In genomic region chr21:42079008-42079938, GRCh38 we compare ENCODE assay signal across 26 cellular contexts. TPM values are rescaled to one million over a fixed set of nuclear protein-coding genes. Genes with fewer than 3 reads are reported as not detected.
DNase-seq lines count a peak whose midpoint lies in the region; ATAC-seq and TF ChIP-seq lines count a peak whose summit lies in the region.
"Had no signal": no experiment of that assay in that cellular context is flagged by ENCODE, and none has a peak within 500 bp of the region (broad histone marks: within the 10 kb centered on the region; RNA-seq: fewer than 3 reads in every experiment).

No MANE protein-coding gene starts in this region.

- no peak overlapping the region for H3K27ac Mint-ChIP-seq in chondrocyte (ENCODE audit: unreplicated experiment)
- H3K27ac Mint-ChIP-seq in naive thymus-derived CD8-positive, alpha-beta T cell: peak overlapping the region in 1 of 10 donors; percentile 53
- H3K27ac Mint-ChIP-seq: effector memory CD8-positive, alpha-beta T cell; IgD-negative memory B cell had no signal

- TF ChIP-seq CTCF in chondrocyte (IDR thresholded peaks at IDR 0.05) (no peak), osteoblast (IDR thresholded peaks at IDR 0.05; ENCODE audit: extremely low read depth, low read depth, low read length) (no peak)

- peak; percentile 16 for DNase-seq in DMS153 (lab: John Stamatoyannopoulos, UW)
- no peak for DNase-seq in DMS153 treated with DMSO at 0.1 percent for 48 hours (lab: John Stamatoyannopoulos, UW; ENCODE audit: unreplicated experiment)
- peak; percentile 50 for DNase-seq in HPDE6-E6E7 (ENCODE audit: extremely low spot score)
- DNase-seq in chondrocyte (ENCODE audit: low spot score): peak; percentile 75
- peak; percentile 68 for DNase-seq in osteoblast (ENCODE audit: insufficient read length, low spot score, missing footprints)
- no peak for DNase-seq in naive thymus-derived CD8-positive, alpha-beta T cell
- DNase-seq: activated CD4-positive, alpha-beta T cell treated with anti-CD3 and anti-CD28 coated beads, Interleukin-2, amount 50 U/mL, for 1 hour; AML-193; aorta; effector memory CD8-positive, alpha-beta T cell; heart right ventricle; NCI-H2081; NCI-H510A treated with DMSO at 0.1 percent for 48 hours; SIG-M5; stimulated activated naive CD4-positive, alpha-beta T cell; T-helper 1 cell had no signal

- H3K36me3 ChIP-seq in osteoblast (ENCODE audit: insufficient read depth, low read length): no peaks in the 10 kb centered on the region
- H3K36me3 ChIP-seq: heart right ventricle, right atrium auricular region, tibial nerve had no signal

- no peaks in the 10 kb centered on the region for H3K9me3 ChIP-seq in osteoblast (ENCODE audit: low read depth, low read length)
- H3K9me3 ChIP-seq: heart right ventricle, right atrium auricular region, tibial nerve had no signal

- H3K4me2 ChIP-seq in osteoblast (ENCODE audit: insufficient read depth, low read length): no peak overlapping the region

- no peaks in the 10 kb centered on the region for H3K79me2 ChIP-seq in osteoblast (ENCODE audit: insufficient read depth, low read length)

- H2AFZ ChIP-seq in osteoblast (ENCODE audit: low read length): no peak overlapping the region

- H3K4me1 ChIP-seq in osteoblast (ENCODE audit: insufficient read depth, low read length): peaks cover 8% of the 10 kb centered on the region
- H3K4me1 ChIP-seq: right atrium auricular region had no signal

- no peak for ATAC-seq in GM21528 (IDR thresholded peaks at IDR 0.05; ENCODE audit: low FRiP score, unreplicated experiment)
- ATAC-seq in naive thymus-derived CD8-positive, alpha-beta T cell: no peak
- no peak for ATAC-seq in HG02610 (IDR thresholded peaks at IDR 0.05; ENCODE audit: unreplicated experiment)
- ATAC-seq: effector memory CD8-positive, alpha-beta T cell had no signal

- H4K20me1 ChIP-seq in osteoblast (ENCODE audit: insufficient read depth, low read length): no peaks in the 10 kb centered on the region

- no peaks in the 10 kb centered on the region for H3K27me3 Mint-ChIP-seq in chondrocyte (ENCODE audit: low read depth)
- H3K27me3 Mint-ChIP-seq in naive thymus-derived CD8-positive, alpha-beta T cell: peaks cover 0 to 2% (median 0%) of the 10 kb centered on the region in 5 donors

- H3K27me3 ChIP-seq in osteoblast (ENCODE audit: insufficient read depth, low read length): peaks cover 18% of the 10 kb centered on the region
- H3K27me3 ChIP-seq: right atrium auricular region, tibial nerve had no signal

- H3K4me3 Mint-ChIP-seq in chondrocyte (ENCODE audit: unreplicated experiment): no peak overlapping the region
- H3K4me3 Mint-ChIP-seq in naive thymus-derived CD8-positive, alpha-beta T cell: no peak overlapping the region
- H3K4me3 Mint-ChIP-seq: effector memory CD8-positive, alpha-beta T cell had no signal

- POLR2A ChIA-PET in naive thymus-derived CD8-positive, alpha-beta T cell (lab: Charles Lee): no interaction called here

- H3K27ac ChIP-seq in osteoblast (ENCODE audit: low read depth, low read length): no peak overlapping the region
- H3K27ac ChIP-seq: 22Rv1, heart right ventricle, HL-60, right atrium auricular region had no signal

- H3K4me3 ChIP-seq in osteoblast (ENCODE audit: insufficient read depth, low read length): no peak overlapping the region
- H3K4me3 ChIP-seq: heart right ventricle, right atrium auricular region, tibial nerve had no signal

- no peaks in the 10 kb centered on the region for H3K9me3 Mint-ChIP-seq in chondrocyte (ENCODE audit: low read depth)
- no peaks in the 10 kb centered on the region for H3K9me3 Mint-ChIP-seq in naive thymus-derived CD8-positive, alpha-beta T cell
- H3K9me3 Mint-ChIP-seq: effector memory CD8-positive, alpha-beta T cell had no signal

- no peaks in the 10 kb centered on the region for H3K36me3 Mint-ChIP-seq in chondrocyte (ENCODE audit: low read depth)
- H3K36me3 Mint-ChIP-seq in naive thymus-derived CD8-positive, alpha-beta T cell: no peaks in the 10 kb centered on the region
- H3K36me3 Mint-ChIP-seq: IgD-negative memory B cell had no signal

- peaks cover 23% of the 10 kb centered on the region for H3K4me1 Mint-ChIP-seq in chondrocyte (ENCODE audit: low read depth)
- H3K4me1 Mint-ChIP-seq in naive thymus-derived CD8-positive, alpha-beta T cell: peaks cover 0 to 17% (median 2%) of the 10 kb centered on the region in 4 donors

RNA-seq across cellular contexts. Expression of gene UMODL1, which starts 8.2 kb away (rescaled TPM):
- total RNA-seq in chondrocyte (0.29 TPM in 1 of 3 replicates, not detected in the others), osteoblast (under 0.01 TPM in 1 of 2 replicates, not detected in the other)
- 1 to 10 TPM; 2.7 to 3.1 TPM for total RNA-seq in naive thymus-derived CD8-positive, alpha-beta T cell
- under 1 TPM; 0.03 to 0.07 (median 0.06) TPM for polyA plus RNA-seq in naive thymus-derived CD8-positive, alpha-beta T cell
- total RNA-seq: G401, H4, omental fat pad, right atrium auricular region, tibial nerve had no signal
- polyA plus RNA-seq: aorta, heart right ventricle had no signal

Comparison
In these comparisons a context has a peak if more than half of its experiments do, and no peak if none do; other contexts are left out.
1. DNase-seq: peak in DMS153 (single experiment), HPDE6-E6E7 (single experiment), chondrocyte (single experiment) and osteoblast (single experiment); none in DMS153 treated with DMSO at 0.1 percent for 48 hours (single experiment) and naive thymus-derived CD8-positive, alpha-beta T cell (0 of 10).